21 cellular contexts compared by ENCODE assay signal in the genomic region with DNA sequence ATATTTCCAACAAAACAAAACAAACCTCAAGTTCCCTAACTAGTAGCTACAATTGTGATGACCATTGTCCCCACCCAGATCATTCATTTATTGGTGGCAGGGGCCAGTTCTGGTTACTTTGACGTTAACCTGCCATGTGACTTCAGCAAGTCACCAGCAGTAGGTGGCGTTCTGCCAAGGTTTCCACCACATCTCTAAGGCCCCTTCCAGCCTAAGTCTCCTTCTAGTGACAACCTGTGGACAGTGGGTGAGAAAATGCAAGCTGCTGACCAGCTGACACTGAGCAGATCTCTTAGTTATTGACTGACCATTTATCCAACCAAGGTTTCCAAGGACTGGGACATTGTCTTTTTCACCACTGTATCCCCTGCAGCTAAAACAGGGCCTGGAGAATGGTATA.
A peak's percentile ranks its signal among the peaks of the same experiment; 100 is the strongest.
DNase-seq lines count a peak whose midpoint lies in the region; ATAC-seq and TF ChIP-seq lines count a peak whose summit lies in the region.
"Had no signal": no experiment of that assay in that cellular context is flagged by ENCODE, and none has a peak within 500 bp of the region (broad histone marks: within the 10 kb centered on the region; RNA-seq: fewer than 3 reads in every experiment).

No MANE protein-coding gene starts in this region.

- no peaks in the 10 kb centered on the region for H3K79me2 ChIP-seq in OCI-LY1 (ENCODE audit: insufficient read depth, low read length)

- H3K4me3 ChIP-seq in OCI-LY1 (ENCODE audit: low read depth, low read length, poor library complexity, severe bottlenecking) (no peak overlapping the region), body of pancreas (no peak overlapping the region)
- H3K4me3 ChIP-seq: PC-9, SJSA1 had no signal

- H4K20me1 ChIP-seq in OCI-LY1 (ENCODE audit: insufficient read depth, low read length), result no peaks in the 10 kb centered on the region

- TF ChIP-seq CTCF in OCI-LY1 (IDR thresholded peaks at IDR 0.05; ENCODE audit: low read length) (peak; percentile 30; the same call in 1 of the 2 replicates), body of pancreas (IDR thresholded peaks at IDR 0.05) (no peak)

- intact Hi-C loops in body of pancreas (cut with DNase I), result no loop called here
- intact Hi-C loops in head of caudate nucleus (cut with DNase I), result no loop called here

- H3K36me3 ChIP-seq in OCI-LY1 (ENCODE audit: insufficient read depth, low read length), result no peaks in the 10 kb centered on the region
- no peaks in the 10 kb centered on the region for H3K36me3 ChIP-seq in body of pancreas (replicated peaks in 1 of 2; ENCODE audit: insufficient read depth in 1 of 2, low read depth in 2 of 2)
- H3K36me3 ChIP-seq: SJSA1 had no signal

- no peak overlapping the region for H3K9ac ChIP-seq in OCI-LY1 (ENCODE audit: low read length)

- no peaks in the 10 kb centered on the region for H3K9me2 ChIP-seq in OCI-LY1 (ENCODE audit: low read depth, low read length)

- no peaks in the 10 kb centered on the region for H3K27me3 ChIP-seq in OCI-LY1 (ENCODE audit: insufficient read depth, low read length)
- no peaks in the 10 kb centered on the region for H3K27me3 ChIP-seq in body of pancreas
- H3K27me3 ChIP-seq: SJSA1 had no signal

- H3K4me1 ChIP-seq in OCI-LY1 (ENCODE audit: insufficient read depth, low read length, severe bottlenecking) (no peaks in the 10 kb centered on the region), body of pancreas (peaks cover 18% of the 10 kb centered on the region)
- H3K4me1 ChIP-seq: SJSA1 had no signal

- DNase-seq in DMS53 (lab: John Stamatoyannopoulos, UW), result peak; percentile 3
- DNase-seq in DMS53 treated with DMSO at 0.1 percent for 48 hours (lab: John Stamatoyannopoulos, UW; ENCODE audit: unreplicated experiment), result no peak
- DNase-seq in body of pancreas, result peak; percentile 81 to 90 (median 86)
- peak; percentile 4 for DNase-seq in retina
- DNase-seq in activated CD8-positive, alpha-beta memory T cell treated with anti-CD3 and anti-CD28 coated beads, Interleukin-2, amount 50 U/mL, for 4 hours, result no peak
- DNase-seq in head of caudate nucleus, result no peak
- no peak for DNase-seq in NCI-H2107 (lab: John Stamatoyannopoulos, UW)
- DNase-seq: AML-193, GDM1, KG1, NCI-H1048, NCI-H1436 treated with DMSO at 0.1 percent for 48 hours, NCI-H2029, NCI-H2171, NCI-H526 treated with DMSO at 0.1 percent for 48 hours had no signal

- no peak for TF ChIP-seq POLR2A in body of pancreas (IDR thresholded peaks at IDR 0.05)

- H3F3A ChIP-seq in OCI-LY1 (ENCODE audit: insufficient read depth, low read length), result no peaks in the 10 kb centered on the region

- H3K4me2 ChIP-seq in OCI-LY1 (ENCODE audit: low read length), result no peak overlapping the region
- H3K4me2 ChIP-seq: PC-9 had no signal

- no peak overlapping the region for H2AFZ ChIP-seq in OCI-LY1 (ENCODE audit: low read length)
- H2AFZ ChIP-seq: PC-9 had no signal

- peak; percentile 82 for ATAC-seq in body of pancreas
- ATAC-seq: HepG2 had no signal

- H3K9me3 ChIP-seq in OCI-LY1 (ENCODE audit: low read length) (no peaks in the 10 kb centered on the region), body of pancreas (no peaks in the 10 kb centered on the region)
- H3K9me3 ChIP-seq: SJSA1 had no signal

- H3K27ac ChIP-seq in OCI-LY1 (ENCODE audit: low read depth, low read length, poor library complexity, severe bottlenecking), result no peak overlapping the region
- peak overlapping the region in 2 of 4 donors; percentile 27 to 30 for H3K27ac ChIP-seq in body of pancreas
- H3K27ac ChIP-seq: 22Rv1, C4-2B, PC-9, SJSA1 had no signal

- 15 to 41% methylated on average over 2 of the region's 2 CpGs for WGBS in body of pancreas, 2 donors

Comparison
In these comparisons a context has a peak if more than half of its experiments do, and no peak if none do; other contexts are left out.
1. DNase-seq: peak in DMS53 (single experiment), body of pancreas (4 of 4) and retina (single experiment); none in DMS53 treated with DMSO at 0.1 percent for 48 hours (single experiment), activated CD8-positive, alpha-beta memory T cell treated with anti-CD3 and anti-CD28 coated beads, Interleukin-2, amount 50 U/mL, for 4 hours (single experiment), head of caudate nucleus (0 of 42) and NCI-H2107 (single experiment).